In genomic region chr2:233556756-233557736, GRCh38 we compare ENCODE assay signal across 9 cellular contexts. TPM values are rescaled to one million over a fixed set of nuclear protein-coding genes. Genes with fewer than 3 reads are reported as not detected.
DNase-seq lines count a peak whose midpoint lies in the region; ATAC-seq and TF ChIP-seq lines count a peak whose summit lies in the region.
"Had no signal": no experiment of that assay in that cellular context is flagged by ENCODE, and none has a peak within 500 bp of the region (broad histone marks: within the 10 kb centered on the region; RNA-seq: fewer than 3 reads in every experiment).

No MANE protein-coding gene starts in this region.

- DNase-seq in activated CD4-positive, alpha-beta T cell treated with anti-CD3 and anti-CD28 coated beads, Interleukin-2, amount 10 ng/mL, durations not matched to agents 24 days and 14 days: no peak
- DNase-seq in activated CD4-positive, alpha-beta T cell treated with anti-CD3 and anti-CD28 coated beads for 4 hours: no peak
- DNase-seq in SIG-M5 treated with dmso at 0.1 percent for 504 hours (lab: John Stamatoyannopoulos, UW; ENCODE audit: unreplicated experiment) (peak; percentile 71), fibroblast of lung (ENCODE audit: low read depth in 2 of 2) (peak; percentile 63 to 81), superior temporal gyrus (ENCODE audit: extremely low spot score) (peak; percentile 17), NCI-H774 (lab: John Stamatoyannopoulos, UW) (no peak), neuronal stem cell (ENCODE audit: low spot score) (no peak)
- DNase-seq: activated CD8-positive, alpha-beta memory T cell treated with anti-CD3 and anti-CD28 coated beads for 24 hours had no signal

- H3K4me2 ChIP-seq in fibroblast of lung (ENCODE audit: extremely low read depth, insufficient read depth, low read length) (peak overlapping the region; percentile 19), neuronal stem cell (ENCODE audit: insufficient read depth, low read length, poor library complexity, severe bottlenecking) (no peak overlapping the region)

- H2BK15ac ChIP-seq in neuronal stem cell (ENCODE audit: low read length): no peak overlapping the region

- H2AK5ac ChIP-seq in neuronal stem cell (ENCODE audit: low read depth, low read length): no peak overlapping the region

- no peak overlapping the region for H2BK12ac ChIP-seq in neuronal stem cell (ENCODE audit: low read length)

- no peak overlapping the region for H4K8ac ChIP-seq in neuronal stem cell (ENCODE audit: low read depth, low read length)

- H3K36me3 ChIP-seq in fibroblast of lung (ENCODE audit: control insufficient read depth, insufficient read depth, low read length): no peaks in the 10 kb centered on the region
- H3K36me3 ChIP-seq in neuronal stem cell (replicated peaks in 1 of 2; ENCODE audit: control insufficient read depth in 2 of 2, insufficient read depth in 2 of 2, low read length in 2 of 2): peaks cover 2 to 48% of the 10 kb centered on the region in 2 donors

- H3K27ac Mint-ChIP-seq in activated CD4-positive, alpha-beta T cell treated with anti-CD3 and anti-CD28 coated beads, Interleukin-2, amount 10 ng/mL, durations not matched to agents 24 days and 14 days: peak overlapping the region; percentile 12

- no peak for ATAC-seq in GM21447 (IDR thresholded peaks at IDR 0.05; ENCODE audit: unreplicated experiment)

- no peaks in the 10 kb centered on the region for H3K9me3 Mint-ChIP-seq in activated CD4-positive, alpha-beta T cell treated with anti-CD3 and anti-CD28 coated beads, Interleukin-2, amount 10 ng/mL, durations not matched to agents 24 days and 14 days

- no peaks in the 10 kb centered on the region for H3K79me2 ChIP-seq in fibroblast of lung (ENCODE audit: control insufficient read depth, insufficient read depth, low read length)

- no peaks in the 10 kb centered on the region for H3K27me3 Mint-ChIP-seq in activated CD4-positive, alpha-beta T cell treated with anti-CD3 and anti-CD28 coated beads, Interleukin-2, amount 10 ng/mL, durations not matched to agents 24 days and 14 days

- no peak overlapping the region for H3K9ac ChIP-seq in fibroblast of lung (ENCODE audit: insufficient read depth, low read length)
- no peak overlapping the region for H3K9ac ChIP-seq in neuronal stem cell (ENCODE audit: low read depth, low read length, poor library complexity)

- WGBS in neuronal stem cell (ENCODE audit: extremely low coverage in 2 of 2, insufficient read length in 2 of 2, insufficient replicate concordance in 1 of 2), 2 donors: no CpG with 5 or more reads among the region's 9 CpGs

- no peak overlapping the region for H2AFZ ChIP-seq in fibroblast of lung (ENCODE audit: low read length)
- H2AFZ ChIP-seq in neuronal stem cell (ENCODE audit: low read length): no peak overlapping the region

- no peak for TF ChIP-seq CTCF in fibroblast of lung (conservative IDR thresholded peaks at IDR 0.05 in 1 of 2, IDR thresholded peaks at IDR 0.05 in 1 of 2; ENCODE audit: low read depth in 1 of 2, low read length in 2 of 2)

- no peak overlapping the region for H3K14ac ChIP-seq in neuronal stem cell (ENCODE audit: low read length)

- H2BK5ac ChIP-seq in neuronal stem cell (ENCODE audit: low read length): no peak overlapping the region

- no peak overlapping the region for H3K4me3 ChIP-seq in fibroblast of lung (replicated peaks in 1 of 4; ENCODE audit: control extremely low read depth in 1 of 4, insufficient read depth in 1 of 4, low read depth in 3 of 4, low read length in 4 of 4)
- no peak overlapping the region for H3K4me3 ChIP-seq in neuronal stem cell (ENCODE audit: low read length in 2 of 2)

- H2BK120ac ChIP-seq in neuronal stem cell (ENCODE audit: low read depth, low read length): no peak overlapping the region

- H3K27me3 ChIP-seq in fibroblast of lung (ENCODE audit: control insufficient read depth, insufficient read depth, low read length) (no peaks in the 10 kb centered on the region), neuronal stem cell (ENCODE audit: control insufficient read depth in 3 of 3, insufficient read depth in 3 of 3, low read depth in 1 of 3, low read length in 3 of 3) (no peaks in the 10 kb centered on the region)

- H4K20me1 ChIP-seq in fibroblast of lung (ENCODE audit: control insufficient read depth, extremely low read depth, insufficient read depth, low read length): no peaks in the 10 kb centered on the region

- H3K4ac ChIP-seq in neuronal stem cell (ENCODE audit: low read length): no peak overlapping the region

- peak overlapping the region; percentile 1 for H3K4me3 Mint-ChIP-seq in activated CD4-positive, alpha-beta T cell treated with anti-CD3 and anti-CD28 coated beads, Interleukin-2, amount 10 ng/mL, durations not matched to agents 24 days and 14 days

- no peak overlapping the region for H3K23ac ChIP-seq in neuronal stem cell (ENCODE audit: low read depth, low read length, poor library complexity)

- H3K27ac ChIP-seq in fibroblast of lung (ENCODE audit: insufficient read depth, low read length): peak overlapping the region; percentile 56
- H3K27ac ChIP-seq in neuronal stem cell (replicated peaks; ENCODE audit: low read length): no peak overlapping the region

- peaks cover 6% of the 10 kb centered on the region for H3K4me1 ChIP-seq in fibroblast of lung (ENCODE audit: control insufficient read depth, extremely low read depth, insufficient read depth, low read length)
- peaks cover 0 to 4% of the 10 kb centered on the region in 2 donors for H3K4me1 ChIP-seq in neuronal stem cell (ENCODE audit: control insufficient read depth in 2 of 2, insufficient read depth in 1 of 2, low read depth in 1 of 2, low read length in 2 of 2)

- peaks cover 8% of the 10 kb centered on the region for H3K4me1 Mint-ChIP-seq in activated CD4-positive, alpha-beta T cell treated with anti-CD3 and anti-CD28 coated beads, Interleukin-2, amount 10 ng/mL, durations not matched to agents 24 days and 14 days

- H3K18ac ChIP-seq in neuronal stem cell (ENCODE audit: low read length): no peak overlapping the region

- no peaks in the 10 kb centered on the region for H3K9me3 ChIP-seq in fibroblast of lung (ENCODE audit: control insufficient read depth, insufficient read depth, low read depth, low read length)
- H3K9me3 ChIP-seq in neuronal stem cell (replicated peaks in 1 of 2; ENCODE audit: control insufficient read depth in 2 of 2, insufficient read depth in 1 of 2, low read depth in 1 of 2, low read length in 2 of 2): no peaks in the 10 kb centered on the region

- H3K79me1 ChIP-seq in neuronal stem cell (ENCODE audit: low read depth, low read length): no peaks in the 10 kb centered on the region

- peaks cover 17% of the 10 kb centered on the region for H3K36me3 Mint-ChIP-seq in activated CD4-positive, alpha-beta T cell treated with anti-CD3 and anti-CD28 coated beads, Interleukin-2, amount 10 ng/mL, durations not matched to agents 24 days and 14 days (ENCODE audit: low read depth)

- intact Hi-C loops in activated CD4-positive, alpha-beta T cell treated with anti-CD3 and anti-CD28 coated beads, Interleukin-2, amount 10 ng/mL, durations not matched to agents 24 days and 14 days (cut with micrococcal nuclease): loop anchor here (10.0 kb wide), 1 partner anchor 298 kb away; the partner anchor contains the start of gene HJURP

- no peak overlapping the region for H4K91ac ChIP-seq in neuronal stem cell (ENCODE audit: low read depth, low read length, poor library complexity)

RNA-seq across cellular contexts. Expression of gene USP40, which starts 9.5 kb away (rescaled TPM):
- 11.3 and 12.8 TPM in 2 replicates for total RNA-seq in activated CD4-positive, alpha-beta T cell treated with anti-CD3 and anti-CD28 coated beads, Interleukin-2, amount 10 ng/mL, durations not matched to agents 24 days and 14 days
- 34.9 and 40.6 TPM in 2 replicates for total RNA-seq in fibroblast of lung
- polyA plus RNA-seq in fibroblast of lung: 18.9 and 26.2 TPM in 2 replicates
- polyA plus RNA-seq in fibroblast of lung (2012): 12.8 and 16.0 TPM in 2 replicates
- 38.5 and 63.0 TPM in 2 replicates for polyA minus RNA-seq in fibroblast of lung (ENCODE audit: low replicate concordance)
- 15.0 TPM for polyA plus RNA-seq in neuronal stem cell (2013, experiment 1 of 2)
- polyA plus RNA-seq in neuronal stem cell (2013, experiment 2 of 2): 17.2 TPM

Comparison
In these comparisons a context has a peak if more than half of its experiments do, and no peak if none do; other contexts are left out.
1. DNase-seq: peak in SIG-M5 treated with dmso at 0.1 percent for 504 hours (single experiment), fibroblast of lung (2 of 2) and superior temporal gyrus (single experiment); none in activated CD4-positive, alpha-beta T cell treated with anti-CD3 and anti-CD28 coated beads, Interleukin-2, amount 10 ng/mL, durations not matched to agents 24 days and 14 days (single experiment), activated CD4-positive, alpha-beta T cell treated with anti-CD3 and anti-CD28 coated beads for 4 hours (0 of 2), NCI-H774 (single experiment) and neuronal stem cell (single experiment).